20 cellular contexts compared by ENCODE assay signal in genomic region chr3:46184469-46184868, GRCh38. TPM values are rescaled to one million over a fixed set of nuclear protein-coding genes. Genes with fewer than 3 reads are reported as not detected.
DNase-seq lines count a peak whose midpoint lies in the region; ATAC-seq, FAIRE-seq and TF ChIP-seq lines count a peak whose summit lies in the region.
"Had no signal": no experiment of that assay in that cellular context is flagged by ENCODE, and none has a peak within 500 bp of the region (broad histone marks: within the 10 kb centered on the region; RNA-seq: fewer than 3 reads in every experiment).

No MANE protein-coding gene starts in this region.

- no peak overlapping the region for H3K4me2 ChIP-seq in astrocyte (ENCODE audit: low read length)

- H3K4me1 ChIP-seq in astrocyte (ENCODE audit: insufficient read depth, low read length): no peaks in the 10 kb centered on the region

- H4K20me1 ChIP-seq in astrocyte (ENCODE audit: insufficient read depth, low read length): no peaks in the 10 kb centered on the region

- H3K4me1 Mint-ChIP-seq in astrocyte (ENCODE audit: low read depth, unreplicated experiment): peaks cover 8% of the 10 kb centered on the region

- H3K27ac ChIP-seq in astrocyte (ENCODE audit: low read depth, low read length): no peak overlapping the region

- H3K36me3 ChIP-seq in astrocyte (ENCODE audit: insufficient read depth, low read length): no peaks in the 10 kb centered on the region

- no peak overlapping the region for H3K4me3 ChIP-seq in AG10803 (ENCODE audit: low read length)
- H3K4me3 ChIP-seq in astrocyte (ENCODE audit: insufficient read depth, low read depth, low read length): no peak overlapping the region

- no peak for FAIRE-seq in astrocyte (lab: Jason Lieb, UNC)
- FAIRE-seq: endometrium, HTR-8/SVneo had no signal

- peak overlapping the region; percentile 2 for H3K27ac Mint-ChIP-seq in astrocyte (ENCODE audit: unreplicated experiment)

- TF ChIP-seq CTCF in AG10803 (conservative IDR thresholded peaks at IDR 0.05; ENCODE audit: low read length): no peak
- no peak for TF ChIP-seq CTCF in astrocyte (IDR thresholded peaks at IDR 0.05; ENCODE audit: insufficient read depth, low read depth, low read length)

- no peaks in the 10 kb centered on the region for H3K27me3 Mint-ChIP-seq in astrocyte (ENCODE audit: low read depth, unreplicated experiment)

- H3K9me3 Mint-ChIP-seq in astrocyte (ENCODE audit: unreplicated experiment): peaks cover 2% of the 10 kb centered on the region

- DNase-seq in AG10803 (ENCODE audit: low read depth) (peak; percentile 81), HT1080 (ENCODE audit: low read depth) (peak; percentile 70), astrocyte (ENCODE audit: low read depth) (peak; percentile 42), glomerular visceral epithelial cell (ENCODE audit: extremely low spot score) (peak; percentile 7), globus pallidus (ENCODE audit: low spot score) (no peak), left colon (no peak)
- DNase-seq: activated CD4-positive, alpha-beta T cell treated with anti-CD3 and anti-CD28 coated beads, Interleukin-2, amount 50 U/mL, for 1 hour; midbrain; NCI-H1436 treated with DMSO at 0.1 percent for 48 hours; NCI-H446 treated with DMSO at 0.1 percent for 48 hours; T-helper 2 cell had no signal

- H3K27me3 ChIP-seq in astrocyte (ENCODE audit: insufficient read depth, low read length): no peaks in the 10 kb centered on the region

- no peaks in the 10 kb centered on the region for H3K9me3 ChIP-seq in astrocyte (ENCODE audit: insufficient read depth, low read depth, low read length)

- no peaks in the 10 kb centered on the region for H3K79me2 ChIP-seq in astrocyte (ENCODE audit: insufficient read depth, low read length)

- no peak for ATAC-seq in GM21390 (IDR thresholded peaks at IDR 0.05; ENCODE audit: unreplicated experiment)
- ATAC-seq in HG03139 (IDR thresholded peaks at IDR 0.05; ENCODE audit: unreplicated experiment): no peak
- ATAC-seq in left colon: no peak
- ATAC-seq: Panc1 had no signal

- no peak overlapping the region for H3K9ac ChIP-seq in astrocyte (ENCODE audit: low read length)

- no peak overlapping the region for H3K4me3 Mint-ChIP-seq in astrocyte (ENCODE audit: unreplicated experiment)

- H2AFZ ChIP-seq in astrocyte (ENCODE audit: low read depth, low read length): no peak overlapping the region

- no peaks in the 10 kb centered on the region for H3K36me3 Mint-ChIP-seq in astrocyte (ENCODE audit: low read depth, unreplicated experiment)

- intact Hi-C loops in left colon (cut with DNase I, micrococcal nuclease): no loop called here

RNA-seq across cellular contexts. Expression of gene CCR1, which starts 23.6 kb away (rescaled TPM):
- total RNA-seq in HT1080 (2014; rRNA removed; shearing (Covaris generic)): 0.19 and 0.27 TPM in 2 replicates
- polyA plus RNA-seq in HT1080 (2015; cell fraction: cytosol; rRNA removed): 0.27 and 0.42 TPM in 2 replicates
- 0.90 and 0.95 TPM in 2 replicates for polyA plus RNA-seq in HT1080 (2015; cell fraction: nucleus; rRNA removed)
- total RNA-seq in astrocyte (0.20 and 0.41 TPM in 2 replicates), left colon (1 to 10 TPM; 1.3 to 4.5 TPM)
- total RNA-seq: Daoy had no signal
- polyA plus RNA-seq: BJ had no signal

RNA-seq across cellular contexts. Expression of gene CCR3, which starts 57.8 kb away (rescaled TPM):
- total RNA-seq in HT1080 (2014; rRNA removed; shearing (Covaris generic)): not detected in 2 replicates
- not detected in 2 replicates for polyA plus RNA-seq in HT1080 (2015; cell fraction: cytosol; rRNA removed)
- polyA plus RNA-seq in HT1080 (2015; cell fraction: nucleus; rRNA removed): not detected in 2 replicates
- total RNA-seq in astrocyte: not detected in 2 replicates
- under 1 TPM in 1 of 2 donors, not detected in 1; 0.28 TPM for total RNA-seq in left colon
- total RNA-seq: cardiac septum, Daoy, posterior vena cava had no signal
- polyA plus RNA-seq: BJ had no signal

Comparison
In these comparisons a context has a peak if more than half of its experiments do, and no peak if none do; other contexts are left out.
1. DNase-seq: peak in AG10803 (single experiment), HT1080 (single experiment), astrocyte (single experiment) and glomerular visceral epithelial cell (single experiment); none in globus pallidus (single experiment) and left colon (0 of 2).